ENCODE assay signal across 17 cellular contexts in genomic region chr15:39942101-39942752, GRCh38. TPM values are rescaled to one million over a fixed set of nuclear protein-coding genes. Genes with fewer than 3 reads are reported as not detected.
DNase-seq lines count a peak whose midpoint lies in the region; ATAC-seq, FAIRE-seq and TF ChIP-seq lines count a peak whose summit lies in the region.
"Had no signal": no experiment of that assay in that cellular context is flagged by ENCODE, and none has a peak within 500 bp of the region (broad histone marks: within the 10 kb centered on the region; RNA-seq: fewer than 3 reads in every experiment).

No MANE protein-coding gene starts in this region.

- H4K91ac ChIP-seq in H1 (replicated peaks; ENCODE audit: insufficient read length, low read length): no peak overlapping the region

- TF ChIP-seq EP300 in H1 (IDR thresholded peaks at IDR 0.05; ENCODE audit: borderline replicate concordance in 1 of 2, low read depth in 2 of 2, low read length in 2 of 2): no peak

- H3K4me2 ChIP-seq in PC-3 (ENCODE audit: low read length) (peak overlapping the region; percentile 20), H1 (ENCODE audit: insufficient read depth in 1 of 2, low read depth in 2 of 2, low read length in 2 of 2) (no peak overlapping the region), osteoblast (ENCODE audit: insufficient read depth, low read length) (peak overlapping the region; percentile 47), neural progenitor cell (no peak overlapping the region)

- no peak overlapping the region for H4K5ac ChIP-seq in H1 (ENCODE audit: insufficient read length, low read depth, low read length)

- H3K23me2 ChIP-seq in H1 (ENCODE audit: low read depth, low read length): no peaks in the 10 kb centered on the region

- no peak for TF ChIP-seq RAD21 in H1 (IDR thresholded peaks at IDR 0.05 in 1 of 2, conservative IDR thresholded peaks at IDR 0.05 in 1 of 2; ENCODE audit: low read depth in 2 of 2, low read length in 2 of 2)

- no peak overlapping the region for H3K14ac ChIP-seq in H1 (ENCODE audit: insufficient read length)

- H3K27ac Mint-ChIP-seq in neural progenitor cell: no peak overlapping the region
- H3K27ac Mint-ChIP-seq: activated CD4-positive, alpha-beta memory T cell treated with anti-CD3 and anti-CD28 coated beads for 36 hours; activated naive CD8-positive, alpha-beta T cell; CD4-positive, CD25-positive, alpha-beta regulatory T cell had no signal

- TF ChIP-seq POLR2A in H1 (IDR thresholded peaks at IDR 0.05; ENCODE audit: control extremely low read depth in 1 of 2, low read depth in 2 of 2, low read length in 2 of 2): no peak

- no peak overlapping the region for H3K4me3 Mint-ChIP-seq in neural progenitor cell
- H3K4me3 Mint-ChIP-seq: activated CD4-positive, alpha-beta memory T cell treated with anti-CD3 and anti-CD28 coated beads for 36 hours; activated naive CD8-positive, alpha-beta T cell; CD4-positive, CD25-positive, alpha-beta regulatory T cell had no signal

- H3K56ac ChIP-seq in H1 (replicated peaks; ENCODE audit: insufficient read length, low read depth, low read length): no peak overlapping the region

- H3K36me3 ChIP-seq in PC-3 (ENCODE audit: low read depth, low read length): peaks cover 71% of the 10 kb centered on the region
- H3K36me3 ChIP-seq in H1 (ENCODE audit: control insufficient read depth in 2 of 4, insufficient read depth in 4 of 4, low read length in 3 of 4): peaks cover 20 to 85% (median 45%) of the 10 kb centered on the region in 4 experiments
- peaks cover 58% of the 10 kb centered on the region for H3K36me3 ChIP-seq in osteoblast (ENCODE audit: insufficient read depth, low read length)
- H3K36me3 ChIP-seq in neural progenitor cell: peaks cover 11% of the 10 kb centered on the region

- H3K9me2 ChIP-seq in PC-3 (replicated peaks; ENCODE audit: low read length): no peaks in the 10 kb centered on the region

- H3K9me3 ChIP-seq in PC-3 (ENCODE audit: low read length): no peaks in the 10 kb centered on the region
- no peaks in the 10 kb centered on the region for H3K9me3 ChIP-seq in H1 (ENCODE audit: insufficient read depth in 2 of 2, low read depth in 1 of 2, low read length in 1 of 2)
- peaks cover 1% of the 10 kb centered on the region for H3K9me3 ChIP-seq in osteoblast (ENCODE audit: low read depth, low read length)
- H3K9me3 ChIP-seq in neural progenitor cell (ENCODE audit: low read depth): no peaks in the 10 kb centered on the region
- H3K9me3 ChIP-seq: mucosa of descending colon, Peyer's patch, sigmoid colon had no signal

- no peak for TF ChIP-seq CTCF in PC-3 (conservative IDR thresholded peaks at IDR 0.05; ENCODE audit: low read depth, low read length)
- no peak for TF ChIP-seq CTCF in H1 (IDR thresholded peaks at IDR 0.05; ENCODE audit: control extremely low read depth in 1 of 3, insufficient read depth in 1 of 3, low read depth in 1 of 3, low read length in 3 of 3)
- TF ChIP-seq CTCF in osteoblast (IDR thresholded peaks at IDR 0.05; ENCODE audit: extremely low read depth, low read depth, low read length): no peak
- no peak for TF ChIP-seq CTCF in neural progenitor cell (IDR thresholded peaks at IDR 0.05)

- H3K79me1 ChIP-seq in H1 (ENCODE audit: low read depth, low read length): peaks cover 6% of the 10 kb centered on the region

- no peak overlapping the region for H2BK12ac ChIP-seq in H1 (ENCODE audit: low read depth, low read length)

- H2AK5ac ChIP-seq in H1 (ENCODE audit: low read depth, low read length): no peak overlapping the region

- H3K79me2 ChIP-seq in PC-3 (ENCODE audit: low read length) (peaks cover 48% of the 10 kb centered on the region), H1 (ENCODE audit: control insufficient read depth in 1 of 2, insufficient read depth in 2 of 2, low read length in 2 of 2) (peaks cover 5 to 36% of the 10 kb centered on the region in 2 experiments; a peak in 2 of 4 replicates), osteoblast (ENCODE audit: insufficient read depth, low read length) (peaks cover 51% of the 10 kb centered on the region), neural progenitor cell (ENCODE audit: low read depth) (peaks cover 6% of the 10 kb centered on the region)

- H3F3A ChIP-seq in PC-3 (ENCODE audit: low read length, unreplicated experiment) (peaks cover 11% of the 10 kb centered on the region), neural progenitor cell (ENCODE audit: low read depth) (no peaks in the 10 kb centered on the region)

- POLR2A ChIA-PET in PC-3 (lab: Charles Lee; ENCODE audit: unreplicated experiment): no interaction called here
- POLR2A ChIA-PET in H1 (lab: Charles Lee; ENCODE audit: partially characterized antibody): interaction anchor here (0.7 to 1.2 kb wide), 2 partner anchors 54 to 105 kb away, joined by 4 read pairs; no protein-coding TSS in a partner anchor

- CTCF ChIA-PET in PC-3 (lab: Charles Lee) (no interaction called here), H1 (lab: Charles Lee; ENCODE audit: partially characterized antibody) (interaction anchor here (1.0 to 2.5 kb wide), 5 partner anchors 12 to 54 kb away, joined by 3 to 7 read pairs (median 3); partner anchors contain the start of gene GPR176)

- no peak overlapping the region for H2BK15ac ChIP-seq in H1 (ENCODE audit: low read length)

- peaks cover 46% of the 10 kb centered on the region for H3K36me3 Mint-ChIP-seq in neural progenitor cell

- H2BK20ac ChIP-seq in H1 (ENCODE audit: low read length): no peak overlapping the region

- peak; percentile 27 for DNase-seq in GM03348 (ENCODE audit: low spot score)
- DNase-seq in PC-3: peak; percentile 77
- DNase-seq in H1 (ENCODE audit: low read depth in 1 of 2, low spot score in 2 of 2): no peak
- no peak for DNase-seq in osteoblast (ENCODE audit: insufficient read length, low spot score, missing footprints)
- no peak for DNase-seq in neural progenitor cell (ENCODE audit: low spot score)
- DNase-seq: activated CD4-positive, alpha-beta memory T cell treated with anti-CD3 and anti-CD28 coated beads for 36 hours; activated T-cell treated with anti-CD3 and anti-CD28 coated beads, Interleukin-2, amount 50 U/mL, for 48 hours; CD4-positive, CD25-positive, alpha-beta regulatory T cell; kidney glomerular epithelial cell; mucosa of descending colon; Peyer's patch; sigmoid colon; stimulated activated CD4-positive, alpha-beta T cell treated with anti-CD3 and anti-CD28 coated beads, Interleukin-4, amount 100 ng/mL, for 4 hours had no signal

- intact Hi-C loops in PC-3 (cut with micrococcal nuclease): no loop called here

- no peak overlapping the region for H3K23ac ChIP-seq in H1 (ENCODE audit: insufficient read length)

- ATAC-seq in PC-3 (peak; percentile 67), GM18519 (IDR thresholded peaks at IDR 0.05; ENCODE audit: low FRiP score, unreplicated experiment) (no peak), HG03159 (IDR thresholded peaks at IDR 0.05; ENCODE audit: unreplicated experiment) (no peak)
- ATAC-seq: mucosa of descending colon had no signal

- H3K9me3 Mint-ChIP-seq in neural progenitor cell: peaks cover 5% of the 10 kb centered on the region
- H3K9me3 Mint-ChIP-seq: activated CD4-positive, alpha-beta memory T cell treated with anti-CD3 and anti-CD28 coated beads for 36 hours; CD4-positive, CD25-positive, alpha-beta regulatory T cell had no signal

- H2AFZ ChIP-seq in PC-3 (ENCODE audit: low read length) (no peak overlapping the region), H1 (ENCODE audit: low read length) (no peak overlapping the region), osteoblast (ENCODE audit: low read length) (no peak overlapping the region), neural progenitor cell (replicated peaks) (no peak overlapping the region)

- H2BK5ac ChIP-seq in H1 (ENCODE audit: low read depth, low read length): no peak overlapping the region; the same call in 1 of the 2 replicates

- H3K4me1 ChIP-seq in PC-3 (ENCODE audit: insufficient read depth, low read length): peaks cover 38% of the 10 kb centered on the region
- peaks cover 0 to 10% (median 3%) of the 10 kb centered on the region in 4 experiments; a peak in 2 of 7 replicates for H3K4me1 ChIP-seq in H1 (replicated peaks in 1 of 4; ENCODE audit: control insufficient read depth in 3 of 4, insufficient read depth in 4 of 4, low read length in 3 of 4)
- peaks cover 44% of the 10 kb centered on the region for H3K4me1 ChIP-seq in osteoblast (ENCODE audit: insufficient read depth, low read length)
- H3K4me1 ChIP-seq in neural progenitor cell: no peaks in the 10 kb centered on the region
- H3K4me1 ChIP-seq: Peyer's patch had no signal

- H3K4me3 ChIP-seq in PC-3 (ENCODE audit: low read length): no peak overlapping the region
- no peak overlapping the region for H3K4me3 ChIP-seq in H1 (ENCODE audit: extremely low read depth in 1 of 4, insufficient read depth in 2 of 4, low read depth in 3 of 4, low read length in 4 of 4)
- no peak overlapping the region for H3K4me3 ChIP-seq in osteoblast (ENCODE audit: insufficient read depth, low read length)
- no peak overlapping the region for H3K4me3 ChIP-seq in neural progenitor cell
- H3K4me3 ChIP-seq: mucosa of descending colon, Peyer's patch, sigmoid colon had no signal

- 0 out of 2 replicates have a peak, but pooled peaks cover 17% of the 10 kb centered on the region for H4K20me1 ChIP-seq in PC-3 (ENCODE audit: low read length)
- peaks cover 0 to 4% of the 10 kb centered on the region in 2 experiments for H4K20me1 ChIP-seq in H1 (replicated peaks in 1 of 2; ENCODE audit: control insufficient read depth in 1 of 2, insufficient read depth in 2 of 2, low read length in 2 of 2)
- peaks cover 10% of the 10 kb centered on the region for H4K20me1 ChIP-seq in osteoblast (ENCODE audit: insufficient read depth, low read length)
- no peaks in the 10 kb centered on the region for H4K20me1 ChIP-seq in neural progenitor cell (ENCODE audit: low read depth)

- H3K4me1 Mint-ChIP-seq in neural progenitor cell: peaks cover 16% of the 10 kb centered on the region

- FAIRE-seq in H1 (lab: Jason Lieb, UNC): no peak
- FAIRE-seq: colon had no signal

- H3K27me3 ChIP-seq in PC-3 (ENCODE audit: low read length) (no peaks in the 10 kb centered on the region), H1 (replicated peaks in 1 of 4; ENCODE audit: control insufficient read depth in 3 of 4, extremely low read depth in 1 of 4, insufficient read depth in 3 of 4, low read length in 3 of 4) (no peaks in the 10 kb centered on the region), osteoblast (ENCODE audit: insufficient read depth, low read length) (no peaks in the 10 kb centered on the region), neural progenitor cell (no peaks in the 10 kb centered on the region)
- H3K27me3 ChIP-seq: Peyer's patch, sigmoid colon had no signal

- no peaks in the 10 kb centered on the region for H3K27me3 Mint-ChIP-seq in neural progenitor cell (ENCODE audit: insufficient read depth, low read depth)
- H3K27me3 Mint-ChIP-seq: activated CD4-positive, alpha-beta memory T cell treated with anti-CD3 and anti-CD28 coated beads for 36 hours; activated naive CD8-positive, alpha-beta T cell; CD4-positive, CD25-positive, alpha-beta regulatory T cell had no signal

- H2BK120ac ChIP-seq in H1 (replicated peaks; ENCODE audit: low read depth, low read length): no peak overlapping the region

- no peak overlapping the region for H3K18ac ChIP-seq in H1 (ENCODE audit: extremely low read depth, low read length)

- WGBS in H1 (ENCODE audit: extremely low coverage in 1 of 2, insufficient coverage in 1 of 2, insufficient read length in 1 of 2, insufficient replicate concordance in 2 of 2, low coverage in 1 of 2, low lambda C conversion rate in 2 of 2, missing lambda C conversion rate in 1 of 2), 2 experiments: 92% methylated on average over 3 of the region's 3 CpGs; no CpG with 5 or more reads in 1 of the 2 experiments

- H3K27ac ChIP-seq in PC-3 (ENCODE audit: low read length) (peak overlapping the region; percentile 36), H1 (ENCODE audit: low read depth, low read length) (no peak overlapping the region), osteoblast (ENCODE audit: low read depth, low read length) (peak overlapping the region; percentile 35), neural progenitor cell (no peak overlapping the region)
- H3K27ac ChIP-seq: Peyer's patch, sigmoid colon had no signal

- no TSS peak for BruUV-seq in PC-3 (replicated peaks; lab: Mats Ljungman, UMichigan)

- no peak overlapping the region for H3K4ac ChIP-seq in H1 (replicated peaks; ENCODE audit: insufficient read length, low read depth, low read length)

- no peak overlapping the region for H4K8ac ChIP-seq in H1 (ENCODE audit: extremely low read depth, insufficient read depth, low read length)

- H3K9ac ChIP-seq in PC-3 (ENCODE audit: low read length) (no peak overlapping the region), H1 (replicated peaks in 1 of 4; ENCODE audit: extremely low read depth in 1 of 4, low read depth in 3 of 4, low read length in 3 of 4) (no peak overlapping the region), neural progenitor cell (no peak overlapping the region)

RNA-seq across cellular contexts. Expression of gene EIF2AK4, which starts 8.3 kb away (rescaled TPM):
- total RNA-seq in PC-3 (2014; rRNA removed) (76.4 and 76.6 TPM in 2 replicates), osteoblast (76.0 TPM in 2 replicates), neural progenitor cell (ENCODE audit: low replicate concordance) (55.9 and 62.9 TPM in 2 replicates)
- 96.9 and 105 TPM in 2 replicates for total RNA-seq in H1 (2021; fragmentation: NEBNext Ultra II Directional; extraction: Animal tissue kit (Norgen Biotek cat#: 25700))
- 61.0 and 67.9 TPM in 2 replicates for polyA plus RNA-seq in H1 (2011; rRNA removed)
- polyA plus RNA-seq in H1 (2011; cell fraction: cytosol; rRNA removed): 83.0 TPM
- polyA plus RNA-seq in H1 (2011; cell fraction: nucleus; rRNA removed): 87.0 TPM
- 60.3 to 83.0 TPM (median 69.7 TPM) in 4 replicates for polyA plus RNA-seq in H1 (2012, experiment 1 of 2)
- 12.0 TPM for polyA plus RNA-seq in H1 (2012, experiment 2 of 2)
- 116 TPM for polyA plus RNA-seq in H1 (2013, experiment 1 of 2)
- polyA plus RNA-seq in H1 (2013, experiment 2 of 2): 128 TPM
- polyA minus RNA-seq in H1 (2011; rRNA and poly(A)+ RNA removed): 169 TPM in 2 replicates
- 67.4 TPM for polyA minus RNA-seq in H1 (2011; cell fraction: cytosol; rRNA and poly(A)+ RNA removed)
- 162 TPM for polyA minus RNA-seq in H1 (2011; cell fraction: nucleus; rRNA and poly(A)+ RNA removed)

RNA-seq across cellular contexts. Expression of gene GPR176, which starts 22.2 kb away (rescaled TPM):
- total RNA-seq in PC-3 (2014; rRNA removed) (27.8 and 29.0 TPM in 2 replicates), osteoblast (136 and 173 TPM in 2 replicates), neural progenitor cell (ENCODE audit: low replicate concordance) (20.6 and 36.4 TPM in 2 replicates)
- total RNA-seq in H1 (2021; fragmentation: NEBNext Ultra II Directional; extraction: Animal tissue kit (Norgen Biotek cat#: 25700)): 190 and 198 TPM in 2 replicates
- 281 and 318 TPM in 2 replicates for polyA plus RNA-seq in H1 (2011; rRNA removed)
- polyA plus RNA-seq in H1 (2011; cell fraction: cytosol; rRNA removed): 189 TPM
- 347 TPM for polyA plus RNA-seq in H1 (2011; cell fraction: nucleus; rRNA removed)
- polyA plus RNA-seq in H1 (2012, experiment 1 of 2): 147 to 191 TPM (median 166 TPM) in 4 replicates
- polyA plus RNA-seq in H1 (2012, experiment 2 of 2): 130 TPM
- polyA plus RNA-seq in H1 (2013, experiment 1 of 2): 98.7 TPM
- 108 TPM for polyA plus RNA-seq in H1 (2013, experiment 2 of 2)
- 732 and 803 TPM in 2 replicates for polyA minus RNA-seq in H1 (2011; rRNA and poly(A)+ RNA removed)
- polyA minus RNA-seq in H1 (2011; cell fraction: cytosol; rRNA and poly(A)+ RNA removed): 146 TPM
- polyA minus RNA-seq in H1 (2011; cell fraction: nucleus; rRNA and poly(A)+ RNA removed): 175 TPM
- total RNA-seq: CD4-positive, CD25-positive, alpha-beta regulatory T cell had no signal
- polyA plus RNA-seq: CD4-positive, CD25-positive, alpha-beta regulatory T cell had no signal

Comparison
In these comparisons a context has a peak if more than half of its experiments do, and no peak if none do; other contexts are left out.
1. DNase-seq: peak in GM03348 (single experiment) and PC-3 (single experiment); none in H1 (0 of 2), osteoblast (single experiment) and neural progenitor cell (single experiment).
2. H3K27ac ChIP-seq: peak in PC-3 (single experiment) and osteoblast (single experiment); none in H1 (single experiment) and neural progenitor cell (single experiment).
3. H3K4me2 ChIP-seq: peak in PC-3 (single experiment) and osteoblast (single experiment); none in H1 (0 of 2) and neural progenitor cell (single experiment).